1 cellular context compared by ENCODE assay signal in the genomic region with DNA sequence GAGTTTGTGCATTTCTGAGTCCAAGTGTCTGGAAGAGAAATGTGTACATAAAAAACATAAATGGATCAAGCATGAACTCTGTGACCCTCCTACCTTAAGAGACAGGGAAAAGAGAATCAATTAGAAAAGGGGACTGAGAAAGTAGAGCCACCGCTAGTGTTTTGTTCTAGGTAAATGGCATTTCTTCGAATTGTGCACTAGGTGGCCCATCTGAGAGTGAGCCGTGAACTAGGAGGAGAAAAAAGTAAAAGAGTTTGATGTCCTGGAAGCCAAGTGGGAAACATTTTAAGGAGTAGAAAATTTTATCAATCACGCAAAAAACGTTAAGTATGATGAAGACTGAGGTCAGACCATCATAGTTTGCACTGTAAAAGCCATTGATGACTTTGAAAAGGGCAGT.
TF ChIP-seq lines count a peak whose summit lies in the region.

No MANE protein-coding gene starts in this region.

TF ChIP-seq in SK-N-SH, 30 proteins besides CTCF, POLR2A, EP300 and RAD21 (continued from another document):
- TF ChIP-seq, protein P1, sequence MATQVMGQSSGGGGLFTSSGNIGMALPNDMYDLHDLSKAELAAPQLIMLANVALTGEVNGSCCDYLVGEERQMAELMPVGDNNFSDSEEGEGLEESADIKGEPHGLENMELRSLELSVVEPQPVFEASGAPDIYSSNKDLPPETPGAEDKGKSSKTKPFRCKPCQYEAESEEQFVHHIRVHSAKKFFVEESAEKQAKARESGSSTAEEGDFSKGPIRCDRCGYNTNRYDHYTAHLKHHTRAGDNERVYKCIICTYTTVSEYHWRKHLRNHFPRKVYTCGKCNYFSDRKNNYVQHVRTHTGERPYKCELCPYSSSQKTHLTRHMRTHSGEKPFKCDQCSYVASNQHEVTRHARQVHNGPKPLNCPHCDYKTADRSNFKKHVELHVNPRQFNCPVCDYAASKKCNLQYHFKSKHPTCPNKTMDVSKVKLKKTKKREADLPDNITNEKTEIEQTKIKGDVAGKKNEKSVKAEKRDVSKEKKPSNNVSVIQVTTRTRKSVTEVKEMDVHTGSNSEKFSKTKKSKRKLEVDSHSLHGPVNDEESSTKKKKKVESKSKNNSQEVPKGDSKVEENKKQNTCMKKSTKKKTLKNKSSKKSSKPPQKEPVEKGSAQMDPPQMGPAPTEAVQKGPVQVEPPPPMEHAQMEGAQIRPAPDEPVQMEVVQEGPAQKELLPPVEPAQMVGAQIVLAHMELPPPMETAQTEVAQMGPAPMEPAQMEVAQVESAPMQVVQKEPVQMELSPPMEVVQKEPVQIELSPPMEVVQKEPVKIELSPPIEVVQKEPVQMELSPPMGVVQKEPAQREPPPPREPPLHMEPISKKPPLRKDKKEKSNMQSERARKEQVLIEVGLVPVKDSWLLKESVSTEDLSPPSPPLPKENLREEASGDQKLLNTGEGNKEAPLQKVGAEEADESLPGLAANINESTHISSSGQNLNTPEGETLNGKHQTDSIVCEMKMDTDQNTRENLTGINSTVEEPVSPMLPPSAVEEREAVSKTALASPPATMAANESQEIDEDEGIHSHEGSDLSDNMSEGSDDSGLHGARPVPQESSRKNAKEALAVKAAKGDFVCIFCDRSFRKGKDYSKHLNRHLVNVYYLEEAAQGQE (IDR thresholded peaks at IDR 0.05; ENCODE audit: low read depth, low read length), result no peak
- TF ChIP-seq GATA2 (CRISPR knock-in tag; IDR thresholded peaks at IDR 0.05) (no peak), SMC3 (IDR thresholded peaks at IDR 0.05; ENCODE audit: low read depth, low read length) (no peak), EZH2phosphoT487 (IDR thresholded peaks at IDR 0.05; ENCODE audit: borderline replicate concordance, low read depth) (no peak)
- TF ChIP-seq, protein P2, sequence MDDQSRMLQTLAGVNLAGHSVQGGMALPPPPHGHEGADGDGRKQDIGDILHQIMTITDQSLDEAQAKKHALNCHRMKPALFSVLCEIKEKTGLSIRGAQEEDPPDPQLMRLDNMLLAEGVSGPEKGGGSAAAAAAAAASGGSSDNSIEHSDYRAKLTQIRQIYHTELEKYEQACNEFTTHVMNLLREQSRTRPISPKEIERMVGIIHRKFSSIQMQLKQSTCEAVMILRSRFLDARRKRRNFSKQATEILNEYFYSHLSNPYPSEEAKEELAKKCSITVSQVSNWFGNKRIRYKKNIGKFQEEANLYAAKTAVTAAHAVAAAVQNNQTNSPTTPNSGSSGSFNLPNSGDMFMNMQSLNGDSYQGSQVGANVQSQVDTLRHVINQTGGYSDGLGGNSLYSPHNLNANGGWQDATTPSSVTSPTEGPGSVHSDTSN (IDR thresholded peaks at IDR 0.05), result no peak
